ENCODE assay signal across 17 cellular contexts in the genomic region with DNA sequence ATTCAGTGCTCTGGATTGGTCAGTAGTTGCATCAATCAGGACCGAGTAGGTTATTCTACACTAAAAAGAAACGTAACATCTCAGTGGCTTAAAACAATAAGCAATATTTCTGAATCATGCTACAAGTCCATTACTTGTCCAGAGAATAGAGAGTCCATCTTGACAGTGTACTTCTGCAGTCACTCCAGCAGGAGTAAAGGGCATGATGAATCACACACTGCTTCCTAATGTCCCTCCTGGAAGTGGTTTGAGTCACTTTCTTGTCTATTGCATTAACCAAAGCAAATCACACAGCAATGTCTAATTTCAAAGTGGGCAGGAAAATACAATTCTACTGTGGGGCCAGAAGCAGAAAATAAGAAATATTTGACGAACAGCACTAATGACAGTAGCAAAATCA.
DNase-seq lines count a peak whose midpoint lies in the region; ATAC-seq and TF ChIP-seq lines count a peak whose summit lies in the region.
"Had no signal": no experiment of that assay in that cellular context is flagged by ENCODE, and none has a peak within 500 bp of the region (broad histone marks: within the 10 kb centered on the region; RNA-seq: fewer than 3 reads in every experiment).

No MANE protein-coding gene starts in this region.

- H3K4me3 Mint-ChIP-seq in naive thymus-derived CD8-positive, alpha-beta T cell = no peak overlapping the region
- H3K4me3 Mint-ChIP-seq: activated CD4-positive, alpha-beta T cell treated with anti-CD3 and anti-CD28 coated beads, Interleukin-2, amount 10 ng/mL, durations not matched to agents 24 days and 14 days; naive B cell had no signal

- no peak for ATAC-seq in GM19397 (IDR thresholded peaks at IDR 0.05; ENCODE audit: unreplicated experiment)
- no peak for ATAC-seq in naive thymus-derived CD8-positive, alpha-beta T cell
- ATAC-seq: sciatic nerve had no signal

- H3K36me3 Mint-ChIP-seq in naive thymus-derived CD8-positive, alpha-beta T cell = no peaks in the 10 kb centered on the region
- H3K36me3 Mint-ChIP-seq: naive B cell had no signal

- H3K9me3 Mint-ChIP-seq in naive thymus-derived CD8-positive, alpha-beta T cell = peaks cover 0 to 2% (median 0%) of the 10 kb centered on the region in 9 donors
- H3K9me3 Mint-ChIP-seq: activated CD4-positive, alpha-beta T cell treated with anti-CD3 and anti-CD28 coated beads, Interleukin-2, amount 10 ng/mL, durations not matched to agents 24 days and 14 days; naive B cell had no signal

- H3K4me3 ChIP-seq in fibroblast of pulmonary artery (replicated peaks; ENCODE audit: low read depth, low read length) (no peak overlapping the region), sigmoid colon (no peak overlapping the region)
- H3K4me3 ChIP-seq: esophagus muscularis mucosa had no signal

- TF ChIP-seq POLR2A in sigmoid colon (IDR thresholded peaks at IDR 0.05) = no peak

- POLR2A ChIA-PET in naive thymus-derived CD8-positive, alpha-beta T cell (lab: Charles Lee) = no interaction called here

- H3K27ac Mint-ChIP-seq in naive thymus-derived CD8-positive, alpha-beta T cell = no peak overlapping the region
- H3K27ac Mint-ChIP-seq: activated CD4-positive, alpha-beta T cell treated with anti-CD3 and anti-CD28 coated beads, Interleukin-2, amount 10 ng/mL, durations not matched to agents 24 days and 14 days; naive B cell had no signal

- peaks cover 3 to 17% (median 8%) of the 10 kb centered on the region in 5 donors for H3K27me3 Mint-ChIP-seq in naive thymus-derived CD8-positive, alpha-beta T cell
- H3K27me3 Mint-ChIP-seq: activated CD4-positive, alpha-beta T cell treated with anti-CD3 and anti-CD28 coated beads, Interleukin-2, amount 10 ng/mL, durations not matched to agents 24 days and 14 days had no signal

- DNase-seq in GM03348 (ENCODE audit: low spot score) (peak; percentile 20), SK-MEL-5 (ENCODE audit: low read depth, low spot score) (peak; percentile 28), fibroblast of pulmonary artery (ENCODE audit: low read depth) (peak; percentile 60), sigmoid colon (no peak), NCI-H187 treated with DMSO at 0.1 percent for 48 hours (lab: John Stamatoyannopoulos, UW) (no peak)
- no peak for DNase-seq in stimulated activated CD4-positive, alpha-beta T cell treated with anti-CD3 and anti-CD28 coated beads, Interleukin-4, amount 100 ng/mL, for 4 hours
- no peak for DNase-seq in naive thymus-derived CD8-positive, alpha-beta T cell
- DNase-seq: activated CD4-positive, alpha-beta T cell treated with anti-CD3 and anti-CD28 coated beads, Interleukin-2, amount 10 ng/mL, durations not matched to agents 24 days and 14 days; central memory CD4-positive, alpha-beta T cell; COR-L47; MM.1S; naive B cell; NCI-H2171 treated with DMSO at 0.1 percent for 48 hours; T-helper 2 cell had no signal

- TF ChIP-seq CTCF in fibroblast of pulmonary artery (IDR thresholded peaks at IDR 0.05; ENCODE audit: low read length, missing control alignments) (no peak), sigmoid colon (IDR thresholded peaks at IDR 0.05) (no peak)

- no peaks in the 10 kb centered on the region for H3K36me3 ChIP-seq in sigmoid colon
- H3K36me3 ChIP-seq: esophagus muscularis mucosa had no signal

- WGBS in sigmoid colon, 2 donors = 85 to 86% methylated on average over 3 of the region's 3 CpGs

- no peaks in the 10 kb centered on the region for H3K9me3 ChIP-seq in sigmoid colon
- H3K9me3 ChIP-seq: esophagus muscularis mucosa had no signal

- TF ChIP-seq EP300 in sigmoid colon (IDR thresholded peaks at IDR 0.05) = no peak

- no peaks in the 10 kb centered on the region for H3K4me1 Mint-ChIP-seq in naive thymus-derived CD8-positive, alpha-beta T cell
- H3K4me1 Mint-ChIP-seq: activated CD4-positive, alpha-beta T cell treated with anti-CD3 and anti-CD28 coated beads, Interleukin-2, amount 10 ng/mL, durations not matched to agents 24 days and 14 days; naive B cell had no signal

- peak overlapping the region in 3 of 4 donors; percentile 53 to 76 (median 59) for H3K27ac ChIP-seq in sigmoid colon
- H3K27ac ChIP-seq: esophagus muscularis mucosa had no signal

- in situ Hi-C loops in SK-MEL-5 (cut with HindIII; ENCODE audit: low pct_unique_long_range_greater_than_20kb, low sequenced_read_pairs) = no loop called here

- intact Hi-C loops in sigmoid colon (cut with DNase I) = loop anchor here (10.0 kb wide), 1 partner anchor 352 kb away; no protein-coding TSS in a partner anchor

- H3K27me3 ChIP-seq in sigmoid colon = no peaks in the 10 kb centered on the region
- H3K27me3 ChIP-seq: esophagus muscularis mucosa had no signal

- peaks cover 0 to 57% (median 23%) of the 10 kb centered on the region in 4 donors for H3K4me1 ChIP-seq in sigmoid colon
- H3K4me1 ChIP-seq: esophagus muscularis mucosa had no signal

Comparison
In these comparisons a context has a peak if more than half of its experiments do, and no peak if none do; other contexts are left out.
1. DNase-seq: peak in GM03348 (single experiment), SK-MEL-5 (single experiment) and fibroblast of pulmonary artery (single experiment); none in sigmoid colon (single experiment), stimulated activated CD4-positive, alpha-beta T cell treated with anti-CD3 and anti-CD28 coated beads, Interleukin-4, amount 100 ng/mL, for 4 hours (0 of 2), naive thymus-derived CD8-positive, alpha-beta T cell (0 of 10) and NCI-H187 treated with DMSO at 0.1 percent for 48 hours (single experiment).